In genomic region chr15:47728886-47729285, GRCh38 we compare ENCODE assay signal across 28 cellular contexts. TPM values are rescaled to one million over a fixed set of nuclear protein-coding genes. Genes with fewer than 3 reads are reported as not detected.
"Had no signal": no experiment of that assay in that cellular context is flagged by ENCODE, and none has a peak within 500 bp of the region (broad histone marks: within the 10 kb centered on the region; RNA-seq: fewer than 3 reads in every experiment).

No MANE protein-coding gene starts in this region.

- DNase-seq: activated CD4-positive, alpha-beta memory T cell treated with anti-CD3 and anti-CD28 coated beads, Interleukin-2, amount 10 ng/mL, durations not matched to agents 7 days and 5 days; activated CD4-positive, alpha-beta T cell treated with anti-CD3 and anti-CD28 coated beads for 36 hours; activated CD4-positive, alpha-beta T cell treated with anti-CD3 and anti-CD28 coated beads, Interleukin-2, amount 10 ng/mL, durations not matched to agents 24 days and 14 days; activated CD4-positive, CD25-positive, alpha-beta regulatory T cell; activated CD4-positive, CD25-positive, alpha-beta regulatory T cell treated with anti-CD3 and anti-CD28 coated beads, Interleukin-2, amount 50 U/mL, for 72 hours; activated CD8-positive, alpha-beta memory T cell treated with anti-CD3 and anti-CD28 coated beads, Interleukin-2, amount 50 U/mL, for 48 hours; activated gamma-delta T cell; activated naive CD4-positive, alpha-beta T cell; activated naive CD4-positive, alpha-beta T cell treated with anti-CD3 and anti-CD28 coated beads, Interleukin-2, amount 10 ng/mL, durations not matched to agents 7 days and 5 days; activated T-cell treated with anti-CD3 and anti-CD28 coated beads for 4 hours; activated T-cell treated with anti-CD3 and anti-CD28 coated beads, Interleukin-2, amount 50 U/mL, for 24 hours; activated T-cell treated with anti-CD3 and anti-CD28 coated beads, Interleukin-2, amount 50 U/mL, for 72 hours; amniotic stem cell; anterior cingulate cortex; brain microvascular endothelial cell; dorsolateral prefrontal cortex; effector CD4-positive, alpha-beta T cell; effector memory CD8-positive, alpha-beta T cell; erythroblast; foreskin keratinocyte; T-helper 2 cell had no signal

- H3K9me3 Mint-ChIP-seq: activated CD4-positive, alpha-beta memory T cell treated with anti-CD3 and anti-CD28 coated beads, Interleukin-2, amount 10 ng/mL, durations not matched to agents 7 days and 5 days; activated CD4-positive, alpha-beta T cell treated with anti-CD3 and anti-CD28 coated beads, Interleukin-2, amount 10 ng/mL, durations not matched to agents 24 days and 14 days; activated naive CD4-positive, alpha-beta T cell treated with anti-CD3 and anti-CD28 coated beads, Interleukin-2, amount 10 ng/mL, durations not matched to agents 7 days and 5 days; activated T-cell treated with anti-CD3 and anti-CD28 coated beads, Interleukin-2, amount 50 U/mL, for 24 hours; activated T-cell treated with anti-CD3 and anti-CD28 coated beads, Interleukin-2, amount 50 U/mL, for 72 hours; dendritic cell treated with granulocyte-macrophage colony-stimulating factor and Interleukin-4, amounts not matched to agents 40 ng/mL and 50 ng/mL, for 4 days had no signal

- H3K4me3 ChIP-seq: coronary artery, dorsolateral prefrontal cortex, esophagus muscularis mucosa, gastroesophageal sphincter had no signal

- H3K4me3 Mint-ChIP-seq: activated CD4-positive, alpha-beta memory T cell treated with anti-CD3 and anti-CD28 coated beads, Interleukin-2, amount 10 ng/mL, durations not matched to agents 7 days and 5 days; activated CD4-positive, alpha-beta T cell treated with anti-CD3 and anti-CD28 coated beads for 36 hours; activated CD4-positive, alpha-beta T cell treated with anti-CD3 and anti-CD28 coated beads, Interleukin-2, amount 10 ng/mL, durations not matched to agents 24 days and 14 days; activated naive CD4-positive, alpha-beta T cell treated with anti-CD3 and anti-CD28 coated beads, Interleukin-2, amount 10 ng/mL, durations not matched to agents 7 days and 5 days; activated naive CD8-positive, alpha-beta T cell; activated T-cell treated with anti-CD3 and anti-CD28 coated beads, Interleukin-2, amount 50 U/mL, for 24 hours; activated T-cell treated with anti-CD3 and anti-CD28 coated beads, Interleukin-2, amount 50 U/mL, for 72 hours; central memory CD8-positive, alpha-beta T cell; dendritic cell treated with granulocyte-macrophage colony-stimulating factor and Interleukin-4, amounts not matched to agents 40 ng/mL and 50 ng/mL, for 4 days; effector memory CD8-positive, alpha-beta T cell had no signal

- H3K27ac ChIP-seq: brain microvascular endothelial cell, coronary artery, esophagus muscularis mucosa, foreskin keratinocyte, gastroesophageal sphincter had no signal

- H3K36me3 Mint-ChIP-seq: activated naive CD4-positive, alpha-beta T cell treated with anti-CD3 and anti-CD28 coated beads, Interleukin-2, amount 10 ng/mL, durations not matched to agents 7 days and 5 days; activated naive CD8-positive, alpha-beta T cell had no signal

- H3K27me3 ChIP-seq: brain microvascular endothelial cell, dorsolateral prefrontal cortex, esophagus muscularis mucosa, foreskin keratinocyte, gastroesophageal sphincter had no signal

- H3K36me3 ChIP-seq: brain microvascular endothelial cell, esophagus muscularis mucosa, gastroesophageal sphincter had no signal

- H3K9me3 ChIP-seq: esophagus muscularis mucosa, gastroesophageal sphincter had no signal

- H3K27me3 Mint-ChIP-seq: activated CD4-positive, alpha-beta memory T cell treated with anti-CD3 and anti-CD28 coated beads, Interleukin-2, amount 10 ng/mL, durations not matched to agents 7 days and 5 days; activated CD4-positive, alpha-beta T cell treated with anti-CD3 and anti-CD28 coated beads, Interleukin-2, amount 10 ng/mL, durations not matched to agents 24 days and 14 days; activated naive CD4-positive, alpha-beta T cell treated with anti-CD3 and anti-CD28 coated beads, Interleukin-2, amount 10 ng/mL, durations not matched to agents 7 days and 5 days; activated naive CD8-positive, alpha-beta T cell; central memory CD8-positive, alpha-beta T cell; dendritic cell treated with granulocyte-macrophage colony-stimulating factor and Interleukin-4, amounts not matched to agents 40 ng/mL and 50 ng/mL, for 4 days had no signal

- H3K27ac Mint-ChIP-seq: activated CD4-positive, alpha-beta memory T cell treated with anti-CD3 and anti-CD28 coated beads, Interleukin-2, amount 10 ng/mL, durations not matched to agents 7 days and 5 days; activated CD4-positive, alpha-beta T cell treated with anti-CD3 and anti-CD28 coated beads for 36 hours; activated CD4-positive, alpha-beta T cell treated with anti-CD3 and anti-CD28 coated beads, Interleukin-2, amount 10 ng/mL, durations not matched to agents 24 days and 14 days; activated naive CD4-positive, alpha-beta T cell treated with anti-CD3 and anti-CD28 coated beads, Interleukin-2, amount 10 ng/mL, durations not matched to agents 7 days and 5 days; activated naive CD8-positive, alpha-beta T cell; activated T-cell treated with anti-CD3 and anti-CD28 coated beads, Interleukin-2, amount 50 U/mL, for 24 hours; activated T-cell treated with anti-CD3 and anti-CD28 coated beads, Interleukin-2, amount 50 U/mL, for 72 hours; dendritic cell treated with granulocyte-macrophage colony-stimulating factor and Interleukin-4, amounts not matched to agents 40 ng/mL and 50 ng/mL, for 4 days; effector memory CD8-positive, alpha-beta T cell had no signal

- H3K4me1 Mint-ChIP-seq: activated CD4-positive, alpha-beta memory T cell treated with anti-CD3 and anti-CD28 coated beads, Interleukin-2, amount 10 ng/mL, durations not matched to agents 7 days and 5 days; activated CD4-positive, alpha-beta T cell treated with anti-CD3 and anti-CD28 coated beads for 36 hours; activated CD4-positive, alpha-beta T cell treated with anti-CD3 and anti-CD28 coated beads, Interleukin-2, amount 10 ng/mL, durations not matched to agents 24 days and 14 days; activated naive CD4-positive, alpha-beta T cell treated with anti-CD3 and anti-CD28 coated beads, Interleukin-2, amount 10 ng/mL, durations not matched to agents 7 days and 5 days; central memory CD8-positive, alpha-beta T cell had no signal

- ATAC-seq: activated CD4-positive, alpha-beta T cell treated with anti-CD3 and anti-CD28 coated beads for 36 hours; activated T-cell treated with anti-CD3 and anti-CD28 coated beads, Interleukin-2, amount 50 U/mL, for 72 hours; effector memory CD8-positive, alpha-beta T cell; foreskin keratinocyte; gastroesophageal sphincter had no signal

RNA-seq across cellular contexts. Expression of gene SEMA6D, which starts 11.6 kb away (rescaled TPM):
- total RNA-seq: activated CD4-positive, alpha-beta memory T cell treated with anti-CD3 and anti-CD28 coated beads, Interleukin-2, amount 10 ng/mL, durations not matched to agents 7 days and 5 days; activated CD4-positive, alpha-beta T cell treated with anti-CD3 and anti-CD28 coated beads for 36 hours; activated CD4-positive, alpha-beta T cell treated with anti-CD3 and anti-CD28 coated beads, Interleukin-2, amount 10 ng/mL, durations not matched to agents 24 days and 14 days; activated T-cell treated with anti-CD3 and anti-CD28 coated beads, Interleukin-2, amount 50 U/mL, for 72 hours; T-helper 1 cell treated with Interleukin-12 subunit alpha and Interleukin-12 subunit beta and Interleukin-4 antibody, amounts not matched to agents 30 ng/mL and 1 ng/mL, for 36 hours had no signal
